Comparison of ENCODE assay signal across 8 cellular contexts in genomic region chr6:30915591-30915946, GRCh38. TPM values are rescaled to one million over a fixed set of nuclear protein-coding genes. Genes with fewer than 3 reads are reported as not detected.
DNase-seq lines count a peak whose midpoint lies in the region; ATAC-seq, FAIRE-seq and TF ChIP-seq lines count a peak whose summit lies in the region.

No MANE protein-coding gene starts in this region.

- H3K4me3 Mint-ChIP-seq in stimulated activated memory B cell treated with anti-CD40 and anti-IgM and Interleukin-4, amounts not matched to agents 10 μg/mL and 1 μg/mL and 100 μg/mL, for 72 hours: peak overlapping the region; percentile 47

- H3K4me3 ChIP-seq in PC-3 (ENCODE audit: low read length) (peak overlapping the region; percentile 67), breast epithelium (no peak overlapping the region)

- H3K36me3 ChIP-seq in PC-3 (ENCODE audit: low read depth, low read length): peaks cover 11% of the 10 kb centered on the region; the same call in 1 of the 2 replicates
- no peaks in the 10 kb centered on the region for H3K36me3 ChIP-seq in breast epithelium

- no peaks in the 10 kb centered on the region for H4K20me1 ChIP-seq in PC-3 (ENCODE audit: low read length)

- POLR2A ChIA-PET in PC-3 (lab: Charles Lee; ENCODE audit: unreplicated experiment): no interaction called here

- H3K27ac ChIP-seq in PC-3 (ENCODE audit: low read length) (no peak overlapping the region), breast epithelium (peak overlapping the region; percentile 93 to 96)

- intact Hi-C loops in PC-3 (cut with micrococcal nuclease): loop anchor here (1.0 kb wide), 2 partner anchors 155 to 172 kb away; no protein-coding TSS in a partner anchor
- intact Hi-C loops in breast epithelium (cut with DNase I; ENCODE audit: low total_unique reads): loop anchor here (10.0 kb wide), 1 partner anchor 159 kb away; no protein-coding TSS in a partner anchor

- H3K4me1 ChIP-seq in PC-3 (ENCODE audit: insufficient read depth, low read length) (peaks cover 26% of the 10 kb centered on the region), breast epithelium (peaks cover 3 to 12% of the 10 kb centered on the region in 2 donors)

- FAIRE-seq in HTR-8/SVneo (lab: Jason Lieb, UNC) (no peak), islet of Langerhans (lab: Jason Lieb, UNC) (peak; percentile 79)

- no peaks in the 10 kb centered on the region for H3K27me3 Mint-ChIP-seq in stimulated activated memory B cell treated with anti-CD40 and anti-IgM and Interleukin-4, amounts not matched to agents 10 μg/mL and 1 μg/mL and 100 μg/mL, for 72 hours

- H3K36me3 Mint-ChIP-seq in stimulated activated memory B cell treated with anti-CD40 and anti-IgM and Interleukin-4, amounts not matched to agents 10 μg/mL and 1 μg/mL and 100 μg/mL, for 72 hours: peaks cover 71% of the 10 kb centered on the region

- ATAC-seq in PC-3: peak; percentile 40
- no peak for ATAC-seq in stimulated activated memory B cell treated with anti-CD40 and anti-IgM and Interleukin-4, amounts not matched to agents 10 μg/mL and 1 μg/mL and 100 μg/mL, for 72 hours
- ATAC-seq in HG03439 (IDR thresholded peaks at IDR 0.05; ENCODE audit: unreplicated experiment): no peak

- no TSS peak for BruUV-seq in PC-3 (replicated peaks; lab: Mats Ljungman, UMichigan)

- no peak for TF ChIP-seq POLR2A in breast epithelium (IDR thresholded peaks at IDR 0.05)

- peak overlapping the region; percentile 55 for H3K27ac Mint-ChIP-seq in stimulated activated memory B cell treated with anti-CD40 and anti-IgM and Interleukin-4, amounts not matched to agents 10 μg/mL and 1 μg/mL and 100 μg/mL, for 72 hours

- H3K9me3 ChIP-seq in PC-3 (ENCODE audit: low read length): no peaks in the 10 kb centered on the region
- H3K9me3 ChIP-seq in breast epithelium: no peaks in the 10 kb centered on the region

- peak overlapping the region; percentile 89 for H3K4me2 ChIP-seq in PC-3 (ENCODE audit: low read length)

- H3K9ac ChIP-seq in PC-3 (ENCODE audit: low read length): peak overlapping the region; percentile 87

- H3K27me3 ChIP-seq in PC-3 (ENCODE audit: low read length) (no peaks in the 10 kb centered on the region), breast epithelium (no peaks in the 10 kb centered on the region)

- no peaks in the 10 kb centered on the region for H3K9me2 ChIP-seq in PC-3 (replicated peaks; ENCODE audit: low read length)

- peaks cover 44% of the 10 kb centered on the region for H3K4me1 Mint-ChIP-seq in stimulated activated memory B cell treated with anti-CD40 and anti-IgM and Interleukin-4, amounts not matched to agents 10 μg/mL and 1 μg/mL and 100 μg/mL, for 72 hours

- DNase-seq in DMS153 treated with DMSO at 0.1 percent for 48 hours (lab: John Stamatoyannopoulos, UW; ENCODE audit: unreplicated experiment): peak; percentile 63
- DNase-seq in HTR-8/SVneo (ENCODE audit: insufficient read length, low spot score): peak; percentile 87
- DNase-seq in PC-3: peak; percentile 77
- no peak for DNase-seq in breast epithelium (ENCODE audit: low spot score in 2 of 2)
- DNase-seq in NCI-H187 (lab: John Stamatoyannopoulos, UW): no peak

- no peak overlapping the region for H2AFZ ChIP-seq in PC-3 (ENCODE audit: low read length)

- H3K79me2 ChIP-seq in PC-3 (ENCODE audit: low read length): peaks cover 6% of the 10 kb centered on the region; the same call in 1 of the 2 replicates

- peak; percentile 86 for TF ChIP-seq CTCF in PC-3 (conservative IDR thresholded peaks at IDR 0.05; ENCODE audit: low read depth, low read length)
- peak; percentile 45 to 67 (median 53) for TF ChIP-seq CTCF in breast epithelium (IDR thresholded peaks at IDR 0.05)

- H3F3A ChIP-seq in PC-3 (ENCODE audit: low read length, unreplicated experiment): no peaks in the 10 kb centered on the region

- CTCF ChIA-PET in PC-3 (lab: Charles Lee): interaction anchor here (0.6 to 3.6 kb wide), 8 partner anchors 10 to 172 kb away, joined by 3 to 48 read pairs (median 6); no protein-coding TSS in a partner anchor

- no peaks in the 10 kb centered on the region for H3K9me3 Mint-ChIP-seq in stimulated activated memory B cell treated with anti-CD40 and anti-IgM and Interleukin-4, amounts not matched to agents 10 μg/mL and 1 μg/mL and 100 μg/mL, for 72 hours

RNA-seq across cellular contexts. Expression of gene VARS2, which starts 1.5 kb away (rescaled TPM):
- total RNA-seq in PC-3 (2014; rRNA removed) (66.5 and 87.8 TPM in 2 replicates), breast epithelium (10 to 100 TPM; 15.7 to 19.2 (median 16.8) TPM)

RNA-seq across cellular contexts. Expression of gene GTF2H4, which starts 7.6 kb away (rescaled TPM):
- 21.7 and 28.7 TPM in 2 replicates for total RNA-seq in PC-3 (2014; rRNA removed)
- 10 to 100 TPM; 10.4 to 13.4 (median 11.1) TPM for total RNA-seq in breast epithelium

RNA-seq across cellular contexts. Expression of gene SFTA2, which starts 16.4 kb away (rescaled TPM):
- total RNA-seq in PC-3 (2014; rRNA removed): not detected in 2 replicates
- total RNA-seq in breast epithelium: not detected

RNA-seq across cellular contexts. Expression of gene MUCL3, which starts 25.2 kb away (rescaled TPM):
- 0.04 TPM in 1 of 2 replicates, not detected in the other for total RNA-seq in PC-3 (2014; rRNA removed)
- total RNA-seq in breast epithelium: not detected

RNA-seq across cellular contexts. Expression of gene DDR1, which starts 31.2 kb away (rescaled TPM):
- total RNA-seq in PC-3 (2014; rRNA removed) (108 and 144 TPM in 2 replicates), breast epithelium (100 to 1,000 TPM in 1 of 3 donors, 10 to 100 TPM in 2; 18.1 to 149 (median 72.1) TPM)

Comparison
In these comparisons a context has a peak if more than half of its experiments do, and no peak if none do; other contexts are left out.
1. DNase-seq: peak in DMS153 treated with DMSO at 0.1 percent for 48 hours (single experiment), HTR-8/SVneo (single experiment) and PC-3 (single experiment); none in breast epithelium (0 of 2) and NCI-H187 (0 of 2).